Comparison of ENCODE assay signal across 8 cellular contexts in the genomic region with DNA sequence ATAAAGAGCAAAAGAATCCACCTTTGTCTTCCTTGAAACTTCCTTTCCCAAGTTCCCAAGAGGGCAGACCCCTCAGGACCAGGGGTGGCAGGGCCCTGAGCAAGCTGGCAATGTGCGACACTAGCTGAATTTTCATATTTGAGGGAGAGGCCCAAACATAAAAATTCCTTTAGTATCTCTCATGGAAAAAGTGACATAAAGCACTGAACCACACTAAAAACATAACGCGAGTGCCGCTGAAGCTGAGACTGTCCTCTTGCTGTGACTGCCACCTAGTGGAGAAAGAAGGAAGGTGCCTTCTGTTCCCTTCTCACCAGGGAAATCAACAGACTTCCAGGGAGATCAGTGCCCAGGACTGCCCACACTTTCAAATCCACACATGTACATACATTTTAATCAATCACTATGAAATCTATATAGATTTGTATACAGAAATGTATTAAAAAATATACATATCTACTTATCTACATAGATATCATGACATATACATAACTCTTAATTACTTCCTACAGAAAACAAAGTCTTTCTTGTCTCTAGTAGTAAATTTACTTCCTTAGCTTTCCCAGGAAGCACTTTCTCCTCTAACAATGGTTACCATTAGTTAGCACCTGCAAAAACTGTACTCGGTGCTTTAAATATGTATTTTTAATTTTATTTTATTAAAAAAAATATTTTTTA. TPM values are rescaled to one million over a fixed set of nuclear protein-coding genes. Genes with fewer than 3 reads are reported as not detected.
DNase-seq lines count a peak whose midpoint lies in the region; TF ChIP-seq lines count a peak whose summit lies in the region.

No MANE protein-coding gene starts in this region.

- DNase-seq in SIG-M5 treated with dmso at 0.1 percent for 504 hours (lab: John Stamatoyannopoulos, UW; ENCODE audit: unreplicated experiment) (peak; percentile 85), SIG-M5 (lab: John Stamatoyannopoulos, UW) (no peak), MG63 (peak; percentile 69), SHP77 treated with DMSO at 0.1 percent for 48 hours (lab: John Stamatoyannopoulos, UW) (peak; percentile 11), fibroblast of the conjunctiva (ENCODE audit: low read depth) (peak; percentile 92), neuronal stem cell (ENCODE audit: low spot score) (peak; percentile 79), stomach (peak; percentile 80)
- peak; percentile 82 for DNase-seq in activated effector memory CD4-positive, alpha-beta T cell treated with anti-CD3 and anti-CD28 coated beads, Interleukin-2, amount 50 U/mL, for 16 hours

- TF ChIP-seq CTCF in stomach (IDR thresholded peaks at IDR 0.05) = peak in 6 of 7 experiments; percentile 92 to 97 (median 94)

- peak overlapping the region; percentile 64 for H2AFZ ChIP-seq in neuronal stem cell (ENCODE audit: low read length)

- H3K79me1 ChIP-seq in neuronal stem cell (ENCODE audit: low read depth, low read length) = no peaks in the 10 kb centered on the region

- H3K27ac ChIP-seq in neuronal stem cell (replicated peaks; ENCODE audit: low read length) (no peak overlapping the region), stomach (peak overlapping the region in 4 of 5 donors; percentile 80 to 87 (median 86))

- H3K9ac ChIP-seq in neuronal stem cell (ENCODE audit: low read depth, low read length, poor library complexity) = no peak overlapping the region

- intact Hi-C loops in stomach (cut with DNase I; ENCODE audit: low total_unique reads) = loop anchor here (5.0 to 10.0 kb wide), 2 partner anchors 136 to 239 kb away; partner anchors contain the start of genes ISCU and SART3

- no peak overlapping the region for H3K14ac ChIP-seq in neuronal stem cell (ENCODE audit: low read length)

- H3K18ac ChIP-seq in neuronal stem cell (ENCODE audit: low read length) = no peak overlapping the region

- H3K9me3 ChIP-seq in MG63 = no peaks in the 10 kb centered on the region
- peaks cover under 1 to 2% of the 10 kb centered on the region in 2 donors for H3K9me3 ChIP-seq in neuronal stem cell (replicated peaks in 1 of 2; ENCODE audit: control insufficient read depth in 2 of 2, insufficient read depth in 1 of 2, low read depth in 1 of 2, low read length in 2 of 2)
- H3K9me3 ChIP-seq in stomach = no peaks in the 10 kb centered on the region

- H2BK5ac ChIP-seq in neuronal stem cell (ENCODE audit: low read length) = no peak overlapping the region

- H2BK12ac ChIP-seq in neuronal stem cell (ENCODE audit: low read length) = no peak overlapping the region

- H3K4me1 ChIP-seq in neuronal stem cell (ENCODE audit: control insufficient read depth in 2 of 2, insufficient read depth in 1 of 2, low read depth in 1 of 2, low read length in 2 of 2) = peaks cover 18 to 41% of the 10 kb centered on the region in 2 donors
- H3K4me1 ChIP-seq in stomach = peaks cover 0 to 74% (median 44%) of the 10 kb centered on the region in 4 donors

- no peak overlapping the region for H3K4me2 ChIP-seq in neuronal stem cell (ENCODE audit: insufficient read depth, low read length, poor library complexity, severe bottlenecking)

- WGBS in neuronal stem cell (ENCODE audit: extremely low coverage in 2 of 2, insufficient read length in 2 of 2, insufficient replicate concordance in 1 of 2), 2 donors = no CpG with 5 or more reads among the region's 5 CpGs
- WGBS in stomach, 5 donors = 8 to 12% (median 11%) methylated on average over 5 of the region's 5 CpGs

- H3K36me3 ChIP-seq in MG63 (peaks cover 95% of the 10 kb centered on the region), neuronal stem cell (replicated peaks in 1 of 2; ENCODE audit: control insufficient read depth in 2 of 2, insufficient read depth in 2 of 2, low read length in 2 of 2) (peaks cover 35 to 70% of the 10 kb centered on the region in 2 donors), stomach (peaks cover 48 to 83% (median 74%) of the 10 kb centered on the region in 4 donors)

- no peak overlapping the region for H2AK5ac ChIP-seq in neuronal stem cell (ENCODE audit: low read depth, low read length)

- no peak overlapping the region for H3K4ac ChIP-seq in neuronal stem cell (ENCODE audit: low read length)

- TF ChIP-seq EP300 in stomach (IDR thresholded peaks at IDR 0.05) = no peak

- H3K4me3 ChIP-seq in MG63 = no peak overlapping the region
- peak overlapping the region in 1 of 2 donors; percentile 8 for H3K4me3 ChIP-seq in neuronal stem cell (ENCODE audit: low read length in 2 of 2)
- H3K4me3 ChIP-seq in stomach = no peak overlapping the region

- no peak overlapping the region for H2BK120ac ChIP-seq in neuronal stem cell (ENCODE audit: low read depth, low read length)

- no peak overlapping the region for H4K91ac ChIP-seq in neuronal stem cell (ENCODE audit: low read depth, low read length, poor library complexity)

- H3K27me3 ChIP-seq in MG63 (no peaks in the 10 kb centered on the region), neuronal stem cell (ENCODE audit: control insufficient read depth in 3 of 3, insufficient read depth in 3 of 3, low read depth in 1 of 3, low read length in 3 of 3) (no peaks in the 10 kb centered on the region), stomach (no peaks in the 10 kb centered on the region)

- H4K8ac ChIP-seq in neuronal stem cell (ENCODE audit: low read depth, low read length) = no peak overlapping the region

- no peak overlapping the region for H2BK15ac ChIP-seq in neuronal stem cell (ENCODE audit: low read length)

- H3K23ac ChIP-seq in neuronal stem cell (ENCODE audit: low read depth, low read length, poor library complexity) = no peak overlapping the region

- TF ChIP-seq POLR2A in stomach (IDR thresholded peaks at IDR 0.05) = no peak

RNA-seq across cellular contexts. Expression of gene SSH1, which starts 53.8 kb away (rescaled TPM):
- total RNA-seq in MG63 (2014; rRNA removed; shearing (Covaris generic); ENCODE audit: low replicate concordance) = 7.0 and 8.7 TPM in 2 replicates
- 9.8 TPM for polyA plus RNA-seq in neuronal stem cell (2013, experiment 1 of 2)
- polyA plus RNA-seq in neuronal stem cell (2013, experiment 2 of 2) = 9.7 TPM
- 100 to 1,000 TPM in 1 of 5 donors, 10 to 100 TPM in 4; 10.1 to 172 (median 22.9) TPM for total RNA-seq in stomach
- polyA plus RNA-seq in stomach = 1 to 10 TPM; 2.3 to 6.0 (median 3.2) TPM
